21 cellular contexts compared by ENCODE assay signal in the genomic region with DNA sequence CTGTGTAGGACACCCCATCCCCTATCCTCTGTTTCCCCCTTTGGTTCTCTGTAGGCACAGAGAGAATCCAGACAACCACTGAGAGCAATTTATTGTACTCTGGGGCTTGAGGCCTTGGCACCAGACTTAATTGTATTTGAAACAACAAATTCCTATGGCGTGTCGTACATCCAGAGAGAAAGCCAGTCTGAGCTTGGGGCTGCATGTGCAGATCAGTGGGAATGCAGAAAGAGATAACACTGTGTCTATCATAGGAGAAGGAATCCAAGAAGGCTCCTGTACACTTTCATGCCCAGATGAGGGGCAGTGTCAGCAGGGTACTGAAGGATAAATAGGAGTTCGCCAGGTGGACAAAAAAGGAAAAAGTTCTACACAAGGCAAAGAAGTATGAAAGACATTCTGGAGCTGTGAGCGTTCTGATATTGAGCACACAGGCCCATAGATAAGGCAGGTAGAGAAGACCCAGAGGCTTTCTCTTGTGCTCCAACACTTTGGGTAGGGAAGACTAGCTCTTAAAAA. TPM values are rescaled to one million over a fixed set of nuclear protein-coding genes. Genes with fewer than 3 reads are reported as not detected.
DNase-seq lines count a peak whose midpoint lies in the region; ATAC-seq, FAIRE-seq and TF ChIP-seq lines count a peak whose summit lies in the region.
"Had no signal": no experiment of that assay in that cellular context is flagged by ENCODE, and none has a peak within 500 bp of the region (broad histone marks: within the 10 kb centered on the region; RNA-seq: fewer than 3 reads in every experiment).

No MANE protein-coding gene starts in this region.

- H3K4me3 Mint-ChIP-seq in activated CD8-positive, alpha-beta memory T cell treated with anti-CD3 and anti-CD28 coated beads, Interleukin-2, amount 10 ng/mL, durations not matched to agents 7 days and 5 days = no peak overlapping the region
- no peak overlapping the region for H3K4me3 Mint-ChIP-seq in MCF 10A (ENCODE audit: unreplicated experiment)
- H3K4me3 Mint-ChIP-seq: CD4-positive, alpha-beta memory T cell; GM23338 had no signal

- no peak for ATAC-seq in activated CD8-positive, alpha-beta memory T cell treated with anti-CD3 and anti-CD28 coated beads, Interleukin-2, amount 10 ng/mL, durations not matched to agents 7 days and 5 days
- ATAC-seq in HepG2 = peak; percentile 52; the same call in 2 of the 3 replicates
- ATAC-seq: GM23338 had no signal

- H3K79me2 ChIP-seq in HepG2 (ENCODE audit: insufficient read depth, low read length) = no peaks in the 10 kb centered on the region

- in situ Hi-C loops in HepG2 (cut with HindIII; ENCODE audit: extremely low pct_ligation_motif_present, low pct_unique_long_range_greater_than_20kb) = no loop called here

- CTCF ChIA-PET in activated CD8-positive, alpha-beta memory T cell treated with anti-CD3 and anti-CD28 coated beads, Interleukin-2, amount 10 ng/mL, durations not matched to agents 7 days and 5 days (lab: Charles Lee) = no interaction called here
- CTCF ChIA-PET in HepG2 (lab: Yijun Ruan, JAX; ENCODE audit: low intra/inter-chr PET ratio, low total read pairs) (no interaction called here), MCF 10A (lab: Yijun Ruan, JAX) (interaction anchor here (0.7 kb wide), 1 partner anchor 1627 kb away, joined by 3 read pairs; no protein-coding TSS in a partner anchor)

- H4K20me1 ChIP-seq in HepG2 (ENCODE audit: insufficient read depth, low read length) = no peaks in the 10 kb centered on the region
- H4K20me1 ChIP-seq: BLaER1 had no signal

- H3K36me3 Mint-ChIP-seq in activated CD8-positive, alpha-beta memory T cell treated with anti-CD3 and anti-CD28 coated beads, Interleukin-2, amount 10 ng/mL, durations not matched to agents 7 days and 5 days = peaks cover 4% of the 10 kb centered on the region
- no peaks in the 10 kb centered on the region for H3K36me3 Mint-ChIP-seq in MCF 10A (ENCODE audit: insufficient read depth, unreplicated experiment)
- H3K36me3 Mint-ChIP-seq: CD4-positive, alpha-beta memory T cell had no signal

- H3K36me3 ChIP-seq in HepG2 (replicated peaks in 1 of 2; ENCODE audit: control insufficient read depth in 1 of 2, insufficient read depth in 2 of 2, low read length in 2 of 2) (no peaks in the 10 kb centered on the region), vagina (no peaks in the 10 kb centered on the region), tibial artery (no peaks in the 10 kb centered on the region)
- H3K36me3 ChIP-seq: BLaER1, HAP-1 had no signal

- H3K27ac Mint-ChIP-seq in activated CD8-positive, alpha-beta memory T cell treated with anti-CD3 and anti-CD28 coated beads, Interleukin-2, amount 10 ng/mL, durations not matched to agents 7 days and 5 days = no peak overlapping the region
- no peak overlapping the region for H3K27ac Mint-ChIP-seq in MCF 10A (ENCODE audit: low read depth, unreplicated experiment)
- H3K27ac Mint-ChIP-seq: GM23338 had no signal

- H2AFZ ChIP-seq in HepG2 (ENCODE audit: low read length) = no peak overlapping the region
- H2AFZ ChIP-seq: GM23338 had no signal

- 49% methylated on average over 4 of the region's 4 CpGs for WGBS in HepG2 (ENCODE audit: low lambda C conversion rate)

- H3K9me3 Mint-ChIP-seq in activated CD8-positive, alpha-beta memory T cell treated with anti-CD3 and anti-CD28 coated beads, Interleukin-2, amount 10 ng/mL, durations not matched to agents 7 days and 5 days (ENCODE audit: low read depth) = no peaks in the 10 kb centered on the region
- peaks cover 6% of the 10 kb centered on the region for H3K9me3 Mint-ChIP-seq in MCF 10A (ENCODE audit: unreplicated experiment)
- H3K9me3 Mint-ChIP-seq: CD4-positive, alpha-beta memory T cell had no signal

- peak; percentile 35 for DNase-seq in activated CD8-positive, alpha-beta memory T cell treated with anti-CD3 and anti-CD28 coated beads for 24 hours
- no peak for DNase-seq in activated CD8-positive, alpha-beta memory T cell treated with anti-CD3 and anti-CD28 coated beads, Interleukin-2, amount 10 ng/mL, durations not matched to agents 7 days and 5 days
- peak; percentile 19 for DNase-seq in ecto neural progenitor cell (ENCODE audit: low spot score)
- no peak for DNase-seq in HepG2 (ENCODE audit: low spot score)
- DNase-seq in vagina (ENCODE audit: extremely low spot score in 2 of 2) = peak; percentile 55 to 64
- DNase-seq in MCF 10A (ENCODE audit: unreplicated experiment) = no peak
- no peak for DNase-seq in tibial artery
- DNase-seq: CD4-positive, alpha-beta memory T cell; KG1; NCI-H1092 treated with DMSO at 0.1 percent for 48 hours; NCI-H146; NCI-H2029 treated with DMSO at 0.1 percent for 48 hours; NCI-H2171; NCI-H345; NCI-H524; NCI-H774 had no signal

- H3K4me2 ChIP-seq in HepG2 (ENCODE audit: low read depth, low read length) = no peak overlapping the region
- H3K4me2 ChIP-seq: BLaER1, GM23338 had no signal

- TF ChIP-seq POLR2A in HepG2 (IDR thresholded peaks at IDR 0.05; ENCODE audit: insufficient read depth in 1 of 2, low read depth in 2 of 2, low read length in 2 of 2) (no peak), vagina (IDR thresholded peaks at IDR 0.05) (no peak)

- intact Hi-C loops in HepG2 (cut with micrococcal nuclease; ENCODE audit: unreplicated experiment) (no loop called here), vagina (cut with DNase I) (no loop called here), MCF 10A (cut with micrococcal nuclease) (no loop called here), tibial artery (cut with DNase I; ENCODE audit: low total_unique reads) (no loop called here)

- no peak for TF ChIP-seq CTCF in HepG2 (CRISPR knock-in tag; IDR thresholded peaks at IDR 0.05)
- TF ChIP-seq CTCF in vagina (IDR thresholded peaks at IDR 0.05) = no peak
- no peak for TF ChIP-seq CTCF in MCF 10A (IDR thresholded peaks at IDR 0.05; ENCODE audit: unreplicated experiment)
- TF ChIP-seq CTCF in tibial artery (IDR thresholded peaks at IDR 0.05) = no peak

- H3K4me1 ChIP-seq in HepG2 (ENCODE audit: insufficient read depth, low read length) (peaks cover 3% of the 10 kb centered on the region), vagina (no peaks in the 10 kb centered on the region), tibial artery (peaks cover 0 to 4% (median under 1%) of the 10 kb centered on the region in 4 donors)
- H3K4me1 ChIP-seq: BLaER1, HAP-1 had no signal

- peaks cover 0 to 9% of the 10 kb centered on the region in 2 experiments; a peak in 1 of 5 replicates for H3K27me3 ChIP-seq in HepG2 (ENCODE audit: control insufficient read depth in 1 of 2, insufficient read depth in 2 of 2, low read length in 2 of 2)
- no peaks in the 10 kb centered on the region for H3K27me3 ChIP-seq in vagina
- H3K27me3 ChIP-seq in tibial artery = no peaks in the 10 kb centered on the region
- H3K27me3 ChIP-seq: BLaER1 had no signal

- FAIRE-seq in HepG2 (lab: Jason Lieb, UNC) = no peak
- FAIRE-seq: GM12891 had no signal

- TF ChIP-seq EP300 in HepG2 (IDR thresholded peaks at IDR 0.05; ENCODE audit: low read depth in 2 of 2, low read length in 2 of 2) (no peak), HepG2 (CRISPR knock-in tag; IDR thresholded peaks at IDR 0.05; ENCODE audit: borderline replicate concordance) (no peak)

- BruUV-seq in HepG2 (replicated peaks; lab: Mats Ljungman, UMichigan) (no TSS peak), MCF 10A (replicated peaks; lab: Mats Ljungman, UMichigan) (no TSS peak)

- no peak overlapping the region for H3K27ac ChIP-seq in HepG2 (ENCODE audit: extremely low read length, insufficient read depth, low read length)
- no peak overlapping the region for H3K27ac ChIP-seq in vagina
- no peak overlapping the region for H3K27ac ChIP-seq in tibial artery
- H3K27ac ChIP-seq: BLaER1, HL-60 had no signal

- POLR2A ChIA-PET in HepG2 (lab: Yijun Ruan, JAX) (interaction anchor here (0.9 kb wide), 1 partner anchor 20 kb away, joined by 3 read pairs; no protein-coding TSS in a partner anchor), MCF 10A (lab: Yijun Ruan, JAX) (no interaction called here)

- no peak overlapping the region for H3K4me3 ChIP-seq in HepG2 (replicated peaks in 1 of 3; ENCODE audit: insufficient read depth in 1 of 3, low read depth in 2 of 3, low read length in 3 of 3)
- H3K4me3 ChIP-seq in vagina = no peak overlapping the region
- no peak overlapping the region for H3K4me3 ChIP-seq in tibial artery
- H3K4me3 ChIP-seq: BLaER1, GM23338, HAP-1 had no signal

- H3K9me3 ChIP-seq in HepG2 (ENCODE audit: low read length) = no peaks in the 10 kb centered on the region
- no peaks in the 10 kb centered on the region for H3K9me3 ChIP-seq in vagina
- no peaks in the 10 kb centered on the region for H3K9me3 ChIP-seq in tibial artery
- H3K9me3 ChIP-seq: BLaER1, HAP-1 had no signal

- H3K27me3 Mint-ChIP-seq in activated CD8-positive, alpha-beta memory T cell treated with anti-CD3 and anti-CD28 coated beads, Interleukin-2, amount 10 ng/mL, durations not matched to agents 7 days and 5 days = no peaks in the 10 kb centered on the region
- no peaks in the 10 kb centered on the region for H3K27me3 Mint-ChIP-seq in MCF 10A (ENCODE audit: insufficient read depth, unreplicated experiment)
- H3K27me3 Mint-ChIP-seq: CD4-positive, alpha-beta memory T cell had no signal

- peaks cover 23% of the 10 kb centered on the region for H3K4me1 Mint-ChIP-seq in activated CD8-positive, alpha-beta memory T cell treated with anti-CD3 and anti-CD28 coated beads, Interleukin-2, amount 10 ng/mL, durations not matched to agents 7 days and 5 days
- H3K4me1 Mint-ChIP-seq in MCF 10A (ENCODE audit: insufficient read depth, unreplicated experiment) = peaks cover under 1% of the 10 kb centered on the region
- H3K4me1 Mint-ChIP-seq: GM23338 had no signal

- H3K9ac ChIP-seq in HepG2 (ENCODE audit: insufficient read depth, low read depth, low read length) = no peak overlapping the region
- H3K9ac ChIP-seq: BLaER1 had no signal

- TF ChIP-seq RAD21 in HepG2 (CRISPR knock-in tag; IDR thresholded peaks at IDR 0.05) = no peak

RNA-seq across cellular contexts. Expression of a gene that starts 22.0 kb away (rescaled TPM):
- 100 to 1,000 TPM; 155 to 190 TPM for total RNA-seq in activated CD8-positive, alpha-beta memory T cell treated with anti-CD3 and anti-CD28 coated beads, Interleukin-2, amount 10 ng/mL, durations not matched to agents 7 days and 5 days
- total RNA-seq in HepG2 (2016; rRNA removed; fragmentation: Illumina TruSeq; extraction: Trizol) = 7.6 and 15.9 TPM in 2 replicates
- 8.0 and 9.2 TPM in 2 replicates for total RNA-seq in HepG2 (2016; cell fraction: cytosol; rRNA removed; fragmentation: Illumina TruSeq; extraction: Trizol; ENCODE audit: low read depth)
- 6.9 and 15.8 TPM in 2 replicates for total RNA-seq in HepG2 (2016; cell fraction: insoluble cytoplasmic fraction; rRNA removed; fragmentation: Illumina TruSeq; extraction: Trizol)
- 9.4 and 9.6 TPM in 2 replicates for total RNA-seq in HepG2 (2016; cell fraction: membrane; rRNA removed; fragmentation: Illumina TruSeq; extraction: Trizol)
- total RNA-seq in HepG2 (2016; cell fraction: nucleus; rRNA removed; fragmentation: Illumina TruSeq; extraction: Trizol) = 16.4 and 21.4 TPM in 2 replicates
- 49.6 and 60.7 TPM in 2 replicates for polyA plus RNA-seq in HepG2 (2011; rRNA removed)
- polyA plus RNA-seq in HepG2 (2011; cell fraction: cytosol; rRNA removed) = 30.7 and 32.4 TPM in 2 replicates
- 61.1 and 65.1 TPM in 2 replicates for polyA plus RNA-seq in HepG2 (2011; cell fraction: nucleus; rRNA removed)
- 13.9 and 22.1 TPM in 2 replicates for polyA plus RNA-seq in HepG2 (2012)
- 1.4 and 1.8 TPM in 2 replicates for polyA plus RNA-seq in HepG2 (2016; cell fraction: cytosol; fragmentation: Illumina TruSeq; extraction: Trizol; ENCODE audit: low read depth)
- polyA plus RNA-seq in HepG2 (2016; cell fraction: insoluble cytoplasmic fraction; fragmentation: Illumina TruSeq; extraction: Trizol; ENCODE audit: low read depth) = 6.0 and 8.1 TPM in 2 replicates
- 3.4 and 3.5 TPM in 2 replicates for polyA plus RNA-seq in HepG2 (2016; cell fraction: membrane; fragmentation: Illumina TruSeq; extraction: Trizol; ENCODE audit: low read depth)
- polyA plus RNA-seq in HepG2 (2016; cell fraction: nucleus; fragmentation: Illumina TruSeq; extraction: Trizol; ENCODE audit: insufficient read depth, low read depth) = 38.0 and 39.0 TPM in 2 replicates
- 54.4 and 98.2 TPM in 2 replicates for polyA minus RNA-seq in HepG2 (2011; rRNA and poly(A)+ RNA removed; ENCODE audit: low replicate concordance)
- 19.2 and 23.0 TPM in 2 replicates for polyA minus RNA-seq in HepG2 (2011; cell fraction: cytosol; rRNA and poly(A)+ RNA removed)
- 30.3 and 37.8 TPM in 2 replicates for polyA minus RNA-seq in HepG2 (2011; cell fraction: nucleus; rRNA and poly(A)+ RNA removed)
- total RNA-seq in vagina = 64.1 TPM
- total RNA-seq in MCF 10A (2022) = 50.4 and 51.9 TPM in 2 replicates

RNA-seq across cellular contexts. Expression of a gene that starts 23.2 kb away (rescaled TPM):
- 10 to 100 TPM; 75.9 to 94.0 TPM for total RNA-seq in activated CD8-positive, alpha-beta memory T cell treated with anti-CD3 and anti-CD28 coated beads, Interleukin-2, amount 10 ng/mL, durations not matched to agents 7 days and 5 days
- total RNA-seq in HepG2 (2016; rRNA removed; fragmentation: Illumina TruSeq; extraction: Trizol) = 52.9 and 53.2 TPM in 2 replicates
- 17.2 and 19.5 TPM in 2 replicates for total RNA-seq in HepG2 (2016; cell fraction: cytosol; rRNA removed; fragmentation: Illumina TruSeq; extraction: Trizol; ENCODE audit: low read depth)
- total RNA-seq in HepG2 (2016; cell fraction: insoluble cytoplasmic fraction; rRNA removed; fragmentation: Illumina TruSeq; extraction: Trizol) = 55.4 and 56.5 TPM in 2 replicates
- total RNA-seq in HepG2 (2016; cell fraction: membrane; rRNA removed; fragmentation: Illumina TruSeq; extraction: Trizol) = 25.5 and 27.7 TPM in 2 replicates
- 28.0 and 30.5 TPM in 2 replicates for total RNA-seq in HepG2 (2016; cell fraction: nucleus; rRNA removed; fragmentation: Illumina TruSeq; extraction: Trizol)
- polyA plus RNA-seq in HepG2 (2011; rRNA removed) = 42.7 and 43.5 TPM in 2 replicates
- 43.3 and 48.1 TPM in 2 replicates for polyA plus RNA-seq in HepG2 (2011; cell fraction: cytosol; rRNA removed)
- polyA plus RNA-seq in HepG2 (2011; cell fraction: nucleus; rRNA removed) = 9.6 and 20.1 TPM in 2 replicates
- 63.6 and 69.8 TPM in 2 replicates for polyA plus RNA-seq in HepG2 (2012)
- polyA plus RNA-seq in HepG2 (2016; cell fraction: cytosol; fragmentation: Illumina TruSeq; extraction: Trizol; ENCODE audit: low read depth) = 16.5 and 23.5 TPM in 2 replicates
- polyA plus RNA-seq in HepG2 (2016; cell fraction: insoluble cytoplasmic fraction; fragmentation: Illumina TruSeq; extraction: Trizol; ENCODE audit: low read depth) = 55.4 and 59.8 TPM in 2 replicates
- polyA plus RNA-seq in HepG2 (2016; cell fraction: membrane; fragmentation: Illumina TruSeq; extraction: Trizol; ENCODE audit: low read depth) = 23.1 and 25.4 TPM in 2 replicates
- 58.1 and 59.0 TPM in 2 replicates for polyA plus RNA-seq in HepG2 (2016; cell fraction: nucleus; fragmentation: Illumina TruSeq; extraction: Trizol; ENCODE audit: insufficient read depth, low read depth)
- polyA minus RNA-seq in HepG2 (2011; rRNA and poly(A)+ RNA removed; ENCODE audit: low replicate concordance) = 68.2 and 105 TPM in 2 replicates
- polyA minus RNA-seq in HepG2 (2011; cell fraction: cytosol; rRNA and poly(A)+ RNA removed) = 19.2 and 19.6 TPM in 2 replicates
- 12.1 and 29.7 TPM in 2 replicates for polyA minus RNA-seq in HepG2 (2011; cell fraction: nucleus; rRNA and poly(A)+ RNA removed)
- total RNA-seq in vagina = 24.6 TPM
- total RNA-seq in MCF 10A (2022) = 106 and 119 TPM in 2 replicates

Comparison
In these comparisons a context has a peak if more than half of its experiments do, and no peak if none do; other contexts are left out.
1. DNase-seq: peak in activated CD8-positive, alpha-beta memory T cell treated with anti-CD3 and anti-CD28 coated beads for 24 hours (single experiment), ecto neural progenitor cell (single experiment) and vagina (2 of 2); none in activated CD8-positive, alpha-beta memory T cell treated with anti-CD3 and anti-CD28 coated beads, Interleukin-2, amount 10 ng/mL, durations not matched to agents 7 days and 5 days (single experiment), HepG2 (single experiment), MCF 10A (single experiment) and tibial artery (0 of 2).